ENCODE assay signal across 30 cellular contexts in genomic region chr14:55562135-55562534, GRCh38.
"Had no signal": no experiment of that assay in that cellular context is flagged by ENCODE, and none has a peak within 500 bp of the region (broad histone marks: within the 10 kb centered on the region; RNA-seq: fewer than 3 reads in every experiment).

No MANE protein-coding gene starts in this region.

- H3K9me3 ChIP-seq: colonic mucosa, esophagus muscularis mucosa, heart right ventricle, left lung, psoas muscle, sigmoid colon, spleen, testis, tibial artery had no signal

- H3K9me3 Mint-ChIP-seq: dendritic cell treated with granulocyte-macrophage colony-stimulating factor and Interleukin-4, amounts not matched to agents 40 ng/mL and 50 ng/mL, for 4 days; endodermal cell; naive thymus-derived CD4-positive, alpha-beta T cell; nephron; stimulated activated memory B cell treated with anti-CD40 and anti-IgM and Interleukin-4, amounts not matched to agents 10 μg/mL and 1 μg/mL and 100 μg/mL, for 72 hours; type B pancreatic cell had no signal

- H3K27ac Mint-ChIP-seq: dendritic cell treated with granulocyte-macrophage colony-stimulating factor and Interleukin-4, amounts not matched to agents 40 ng/mL and 50 ng/mL, for 4 days; endodermal cell; naive thymus-derived CD4-positive, alpha-beta T cell; nephron; stimulated activated memory B cell treated with anti-CD40 and anti-IgM and Interleukin-4, amounts not matched to agents 10 μg/mL and 1 μg/mL and 100 μg/mL, for 72 hours; type B pancreatic cell had no signal

- DNase-seq: colonic mucosa; effector CD8-positive, alpha-beta T cell; endodermal cell; foreskin keratinocyte; glutamatergic neuron; heart right ventricle; hippocampal formation; left cardiac atrium; left lung; mesendoderm; midbrain; naive thymus-derived CD4-positive, alpha-beta T cell; nucleus accumbens; posterior cingulate gyrus; psoas muscle; right cardiac atrium; sigmoid colon; spleen; stimulated activated CD4-positive, alpha-beta T cell treated with anti-CD3 and anti-CD28 coated beads, Interleukin-4, amount 100 ng/mL, for 4 hours; stimulated activated naive CD8-positive, alpha-beta T cell treated with anti-CD3 and anti-CD28 coated beads, Interleukin-15, Interleukin-2, amounts not matched to agents 100 U/mL and 50 U/mL, for 24 hours; substantia nigra; testis; tibial artery had no signal

- H3K36me3 ChIP-seq: colonic mucosa, heart right ventricle, left lung, sigmoid colon, spleen, tibial artery had no signal

- H3K4me1 Mint-ChIP-seq: endodermal cell; stimulated activated memory B cell treated with anti-CD40 and anti-IgM and Interleukin-4, amounts not matched to agents 10 μg/mL and 1 μg/mL and 100 μg/mL, for 72 hours had no signal

- H3K27me3 ChIP-seq: colonic mucosa, esophagus muscularis mucosa, foreskin keratinocyte, heart right ventricle, left lung, sigmoid colon, spleen, testis, tibial artery had no signal

- H3K27ac ChIP-seq: colonic mucosa, esophagus muscularis mucosa, foreskin keratinocyte, heart right ventricle, left lung, psoas muscle, sigmoid colon, skin epidermis, spleen, testis, tibial artery had no signal

- ATAC-seq: foreskin keratinocyte; heart right ventricle; left cardiac atrium; left lung; naive thymus-derived CD4-positive, alpha-beta T cell; psoas muscle; right cardiac atrium; stimulated activated memory B cell treated with anti-CD40 and anti-IgM and Interleukin-4, amounts not matched to agents 10 μg/mL and 1 μg/mL and 100 μg/mL, for 72 hours; stimulated activated naive CD8-positive, alpha-beta T cell treated with anti-CD3 and anti-CD28 coated beads, Interleukin-15, Interleukin-2, amounts not matched to agents 100 U/mL and 50 U/mL, for 24 hours had no signal

- FAIRE-seq: islet of Langerhans had no signal

- H3K4me3 Mint-ChIP-seq: dendritic cell treated with granulocyte-macrophage colony-stimulating factor and Interleukin-4, amounts not matched to agents 40 ng/mL and 50 ng/mL, for 4 days; endodermal cell; naive thymus-derived CD4-positive, alpha-beta T cell; nephron; stimulated activated memory B cell treated with anti-CD40 and anti-IgM and Interleukin-4, amounts not matched to agents 10 μg/mL and 1 μg/mL and 100 μg/mL, for 72 hours; type B pancreatic cell had no signal

- H3K4me3 ChIP-seq: colonic mucosa, esophagus muscularis mucosa, heart right ventricle, left lung, psoas muscle, sigmoid colon, skin epidermis, spleen, testis, tibial artery had no signal

- H3K27me3 Mint-ChIP-seq: dendritic cell treated with granulocyte-macrophage colony-stimulating factor and Interleukin-4, amounts not matched to agents 40 ng/mL and 50 ng/mL, for 4 days; stimulated activated memory B cell treated with anti-CD40 and anti-IgM and Interleukin-4, amounts not matched to agents 10 μg/mL and 1 μg/mL and 100 μg/mL, for 72 hours; type B pancreatic cell had no signal

- H3K4me1 ChIP-seq: colonic mucosa, psoas muscle, spleen had no signal
